12 cellular contexts compared by ENCODE assay signal in the genomic region with DNA sequence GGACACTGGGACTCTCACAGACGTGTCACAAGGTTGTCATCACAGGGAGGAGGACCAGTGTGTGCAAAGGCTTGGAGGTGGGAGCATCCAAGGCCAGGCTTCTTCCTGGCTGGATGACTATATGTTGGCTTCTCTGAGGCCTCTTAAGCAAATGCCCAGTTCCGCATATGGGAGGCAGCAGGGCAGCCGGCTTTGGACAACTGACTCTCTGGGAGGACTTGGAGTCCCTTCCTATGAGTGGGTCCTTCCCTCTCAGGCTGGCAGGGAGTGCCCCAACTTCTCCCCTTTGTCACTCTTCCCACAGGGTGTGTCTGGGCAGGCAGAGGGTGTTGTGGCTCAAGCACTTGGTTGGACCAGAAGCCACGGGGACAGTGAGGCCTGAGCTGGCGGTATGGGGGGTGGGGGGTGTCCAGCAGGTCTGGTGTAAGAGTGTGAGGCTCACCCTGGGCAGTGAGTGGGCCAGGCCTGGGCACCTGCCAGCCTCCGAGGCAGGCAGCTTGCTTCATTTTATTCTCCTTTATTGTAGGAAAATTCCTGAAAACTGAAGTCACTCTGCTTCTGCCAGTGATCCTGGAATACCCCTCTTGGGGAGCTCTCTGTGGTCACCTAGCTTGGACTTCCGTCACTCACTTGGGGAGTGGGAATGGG. TPM values are rescaled to one million over a fixed set of nuclear protein-coding genes. Genes with fewer than 3 reads are reported as not detected.
DNase-seq lines count a peak whose midpoint lies in the region; ATAC-seq and TF ChIP-seq lines count a peak whose summit lies in the region.
"Had no signal": no experiment of that assay in that cellular context is flagged by ENCODE, and none has a peak within 500 bp of the region (broad histone marks: within the 10 kb centered on the region; RNA-seq: fewer than 3 reads in every experiment).

No MANE protein-coding gene starts in this region.

- TF ChIP-seq CTCF in PC-9 (conservative IDR thresholded peaks at IDR 0.05): no peak
- no peak for TF ChIP-seq CTCF in neural cell (IDR thresholded peaks at IDR 0.05; ENCODE audit: poor library complexity, severe bottlenecking)
- no peak for TF ChIP-seq CTCF in ovary (IDR thresholded peaks at IDR 0.05)

- H3K27ac ChIP-seq in PC-9 (peak overlapping the region; percentile 70), neural cell (ENCODE audit: low read length) (no peak overlapping the region), ovary (no peak overlapping the region)

- intact Hi-C loops in PC-9 (cut with micrococcal nuclease; ENCODE audit: unreplicated experiment): loop anchor here (1.0 kb wide), 2 partner anchors 15 to 20 kb away; partner anchors contain the start of gene ADGRG1
- intact Hi-C loops in ovary (cut with DNase I): no loop called here

- peak; percentile 11 for ATAC-seq in esophagus mucosa
- ATAC-seq in HG02973 (IDR thresholded peaks at IDR 0.05; ENCODE audit: unreplicated experiment): no peak

- H3K79me2 ChIP-seq in PC-9 (ENCODE audit: low read depth) (peaks cover 25% of the 10 kb centered on the region), neural cell (replicated peaks; ENCODE audit: insufficient read depth, low read length) (peaks cover 85% of the 10 kb centered on the region)

- TF ChIP-seq EP300 in neural cell (conservative IDR thresholded peaks at IDR 0.05; ENCODE audit: poor library complexity, severe bottlenecking) (no peak), ovary (IDR thresholded peaks at IDR 0.05) (no peak)

- H3K9me3 ChIP-seq in PC-9 (ENCODE audit: insufficient read depth, low read depth): no peaks in the 10 kb centered on the region
- H3K9me3 ChIP-seq in neural cell (ENCODE audit: low read length): no peaks in the 10 kb centered on the region
- no peaks in the 10 kb centered on the region for H3K9me3 ChIP-seq in ovary

- DNase-seq in AG20443 (ENCODE audit: low spot score) (peak; percentile 81), PC-9 (peak; percentile 84 to 87), NCI-H1694 treated with DMSO at 0.1 percent for 48 hours (lab: John Stamatoyannopoulos, UW) (no peak), ovary (no peak)
- DNase-seq in effector CD4-positive, alpha-beta T cell: no peak
- DNase-seq: stimulated activated CD4-positive, alpha-beta T cell treated with anti-CD3 and anti-CD28 coated beads, Interleukin-4, amount 100 ng/mL, for 24 hours had no signal

- H3K4me3 ChIP-seq in PC-9 (no peak overlapping the region), neural cell (ENCODE audit: low read length) (peak overlapping the region; percentile 83), ovary (no peak overlapping the region)

- H2AFZ ChIP-seq in PC-9 (no peak overlapping the region), neural cell (ENCODE audit: low read depth, low read length) (no peak overlapping the region)

- CTCF ChIA-PET in PC-9 (lab: Charles Lee): interaction anchor here (0.8 to 1.5 kb wide), 4 partner anchors 16 to 220 kb away, joined by 3 to 11 read pairs (median 6); no protein-coding TSS in a partner anchor

- H4K20me1 ChIP-seq in PC-9 (ENCODE audit: insufficient read depth): peaks cover under 1% of the 10 kb centered on the region
- H4K20me1 ChIP-seq in neural cell (ENCODE audit: insufficient read depth): peaks cover 44% of the 10 kb centered on the region

- 40 to 58% (median 56%) methylated on average over 6 to 7 of the region's 7 CpGs for WGBS in ovary, 3 donors

- peaks cover 62% of the 10 kb centered on the region for H3F3A ChIP-seq in PC-9 (ENCODE audit: insufficient read depth, low read depth)
- no peaks in the 10 kb centered on the region for H3F3A ChIP-seq in neural cell (ENCODE audit: insufficient read depth, low read length, poor library complexity, severe bottlenecking)

- no peak overlapping the region for H3K9ac ChIP-seq in neural cell (ENCODE audit: low read length)

- H3K9me2 ChIP-seq in PC-9 (ENCODE audit: insufficient read depth): no peaks in the 10 kb centered on the region
- no peaks in the 10 kb centered on the region for H3K9me2 ChIP-seq in neural cell (ENCODE audit: insufficient read depth, low read length)

- BruUV-seq in PC-9 (replicated peaks; lab: Mats Ljungman, UMichigan): no TSS peak

- TF ChIP-seq POLR2A in ovary (IDR thresholded peaks at IDR 0.05): no peak

- no peaks in the 10 kb centered on the region for H3K27me3 ChIP-seq in PC-9 (ENCODE audit: insufficient read depth, low read depth)
- H3K27me3 ChIP-seq in neural cell (ENCODE audit: insufficient read depth, low read depth, low read length): no peaks in the 10 kb centered on the region
- H3K27me3 ChIP-seq in ovary: no peaks in the 10 kb centered on the region

- H3K36me3 ChIP-seq in PC-9 (ENCODE audit: low read depth) (peaks cover 11% of the 10 kb centered on the region; the same call in 1 of the 2 replicates), neural cell (ENCODE audit: insufficient read depth, low read length) (peaks cover 10% of the 10 kb centered on the region), ovary (no peaks in the 10 kb centered on the region)

- POLR2A ChIA-PET in PC-9 (lab: Charles Lee; ENCODE audit: unreplicated experiment): interaction anchor here (0.6 to 1.2 kb wide), 4 partner anchors 15 to 23 kb away, joined by 3 to 13 read pairs (median 5); partner anchors contain the start of gene ADGRG1

- peaks cover 77% of the 10 kb centered on the region for H3K4me1 ChIP-seq in PC-9 (replicated peaks; ENCODE audit: insufficient read depth)
- H3K4me1 ChIP-seq in ovary (ENCODE audit: insufficient read depth): no peaks in the 10 kb centered on the region

- TF ChIP-seq RAD21 in neural cell (conservative IDR thresholded peaks at IDR 0.05): no peak

- H3K4me2 ChIP-seq in PC-9 (peak overlapping the region; percentile 48), neural cell (ENCODE audit: low read length) (peak overlapping the region; percentile 39)

TF ChIP-seq in neural cell, 6 proteins besides CTCF, POLR2A, EP300 and RAD21:
- no peak for TF ChIP-seq EZH2 (IDR thresholded peaks at IDR 0.05; ENCODE audit: borderline replicate concordance, insufficient read depth, low read length, poor library complexity, severe bottlenecking)
- TF ChIP-seq, protein P1, sequence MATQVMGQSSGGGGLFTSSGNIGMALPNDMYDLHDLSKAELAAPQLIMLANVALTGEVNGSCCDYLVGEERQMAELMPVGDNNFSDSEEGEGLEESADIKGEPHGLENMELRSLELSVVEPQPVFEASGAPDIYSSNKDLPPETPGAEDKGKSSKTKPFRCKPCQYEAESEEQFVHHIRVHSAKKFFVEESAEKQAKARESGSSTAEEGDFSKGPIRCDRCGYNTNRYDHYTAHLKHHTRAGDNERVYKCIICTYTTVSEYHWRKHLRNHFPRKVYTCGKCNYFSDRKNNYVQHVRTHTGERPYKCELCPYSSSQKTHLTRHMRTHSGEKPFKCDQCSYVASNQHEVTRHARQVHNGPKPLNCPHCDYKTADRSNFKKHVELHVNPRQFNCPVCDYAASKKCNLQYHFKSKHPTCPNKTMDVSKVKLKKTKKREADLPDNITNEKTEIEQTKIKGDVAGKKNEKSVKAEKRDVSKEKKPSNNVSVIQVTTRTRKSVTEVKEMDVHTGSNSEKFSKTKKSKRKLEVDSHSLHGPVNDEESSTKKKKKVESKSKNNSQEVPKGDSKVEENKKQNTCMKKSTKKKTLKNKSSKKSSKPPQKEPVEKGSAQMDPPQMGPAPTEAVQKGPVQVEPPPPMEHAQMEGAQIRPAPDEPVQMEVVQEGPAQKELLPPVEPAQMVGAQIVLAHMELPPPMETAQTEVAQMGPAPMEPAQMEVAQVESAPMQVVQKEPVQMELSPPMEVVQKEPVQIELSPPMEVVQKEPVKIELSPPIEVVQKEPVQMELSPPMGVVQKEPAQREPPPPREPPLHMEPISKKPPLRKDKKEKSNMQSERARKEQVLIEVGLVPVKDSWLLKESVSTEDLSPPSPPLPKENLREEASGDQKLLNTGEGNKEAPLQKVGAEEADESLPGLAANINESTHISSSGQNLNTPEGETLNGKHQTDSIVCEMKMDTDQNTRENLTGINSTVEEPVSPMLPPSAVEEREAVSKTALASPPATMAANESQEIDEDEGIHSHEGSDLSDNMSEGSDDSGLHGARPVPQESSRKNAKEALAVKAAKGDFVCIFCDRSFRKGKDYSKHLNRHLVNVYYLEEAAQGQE (IDR thresholded peaks at IDR 0.05; ENCODE audit: borderline replicate concordance): no peak
- no peak for TF ChIP-seq TAF1 (IDR thresholded peaks at IDR 0.05; ENCODE audit: low read depth)
- no peak for TF ChIP-seq POLR2AphosphoS5 (IDR thresholded peaks at IDR 0.05)
- no peak for TF ChIP-seq MXI1 (conservative IDR thresholded peaks at IDR 0.05; ENCODE audit: poor library complexity, severe bottlenecking)
- TF ChIP-seq SMC3 (conservative IDR thresholded peaks at IDR 0.05; ENCODE audit: poor library complexity): no peak

RNA-seq across cellular contexts. Expression of gene ADGRG1, which starts 14.9 kb away (rescaled TPM):
- total RNA-seq in PC-9 (2021): 105 and 131 TPM in 2 replicates
- 93.7 TPM for total RNA-seq in esophagus mucosa
- 80.6 and 86.8 TPM in 2 replicates for polyA plus RNA-seq in neural cell
- 122 and 124 TPM in 2 replicates for polyA minus RNA-seq in neural cell
- total RNA-seq in ovary: 10 to 100 TPM in 4 of 7 donors, 1 to 10 TPM in 3; 6.2 to 54.0 (median 20.4) TPM
- 1 to 10 TPM; 6.9 to 9.1 TPM for polyA plus RNA-seq in ovary

RNA-seq across cellular contexts. Expression of gene ADGRG3, which starts 24.8 kb away (rescaled TPM):
- total RNA-seq in PC-9 (2021) (0.25 TPM in 1 of 2 replicates, not detected in the other), esophagus mucosa (0.84 TPM), ovary (1 to 10 TPM in 3 of 7 donors, under 1 TPM in 4; 0.40 to 1.7 (median 0.92) TPM)
- polyA plus RNA-seq in neural cell (0.62 and 0.86 TPM in 2 replicates), ovary (1 to 10 TPM in 1 of 2 donors, under 1 TPM in 1; 0.88 to 1.2 TPM)
- 0.49 TPM in 1 of 2 replicates, not detected in the other for polyA minus RNA-seq in neural cell
- total RNA-seq: activated T-helper 1 cell treated with anti-CD3 and anti-CD28 coated beads, Interleukin-12 subunit alpha, Interleukin-12 subunit beta, Interleukin-2, Interleukin-4 antibody, amounts not matched to agents 30 ng/mL and 10 ng/mL and 1 ng/mL, durations not matched to agents 14 hours and 24 hours and 36 hours had no signal
- polyA plus RNA-seq: IgD-negative memory B cell had no signal

RNA-seq across cellular contexts. Expression of gene DRC7, which starts 51.3 kb away (rescaled TPM):
- 0.85 and 1.7 TPM in 2 replicates for total RNA-seq in PC-9 (2021)
- not detected for total RNA-seq in esophagus mucosa
- 0.10 and 1.4 TPM in 2 replicates for polyA plus RNA-seq in neural cell
- 0.49 and 0.69 TPM in 2 replicates for polyA minus RNA-seq in neural cell
- total RNA-seq in ovary: 10 to 100 TPM in 1 of 7 donors, 1 to 10 TPM in 1, under 1 TPM in 3, not detected in 2; 0.36 to 12.5 (median 0.84) TPM
- under 1 TPM in 1 of 2 donors, not detected in 1; 0.07 TPM for polyA plus RNA-seq in ovary
- total RNA-seq: activated T-helper 1 cell treated with anti-CD3 and anti-CD28 coated beads, Interleukin-12 subunit alpha, Interleukin-12 subunit beta, Interleukin-2, Interleukin-4 antibody, amounts not matched to agents 30 ng/mL and 10 ng/mL and 1 ng/mL, durations not matched to agents 14 hours and 24 hours and 36 hours; NCI-H460 had no signal
- polyA plus RNA-seq: IgD-negative memory B cell had no signal

Comparison
In these comparisons a context has a peak if more than half of its experiments do, and no peak if none do; other contexts are left out.
1. DNase-seq: peak in AG20443 (single experiment) and PC-9 (2 of 2); none in NCI-H1694 treated with DMSO at 0.1 percent for 48 hours (single experiment), ovary (0 of 5) and effector CD4-positive, alpha-beta T cell (single experiment).